8 cellular contexts compared by ENCODE assay signal in the genomic region with DNA sequence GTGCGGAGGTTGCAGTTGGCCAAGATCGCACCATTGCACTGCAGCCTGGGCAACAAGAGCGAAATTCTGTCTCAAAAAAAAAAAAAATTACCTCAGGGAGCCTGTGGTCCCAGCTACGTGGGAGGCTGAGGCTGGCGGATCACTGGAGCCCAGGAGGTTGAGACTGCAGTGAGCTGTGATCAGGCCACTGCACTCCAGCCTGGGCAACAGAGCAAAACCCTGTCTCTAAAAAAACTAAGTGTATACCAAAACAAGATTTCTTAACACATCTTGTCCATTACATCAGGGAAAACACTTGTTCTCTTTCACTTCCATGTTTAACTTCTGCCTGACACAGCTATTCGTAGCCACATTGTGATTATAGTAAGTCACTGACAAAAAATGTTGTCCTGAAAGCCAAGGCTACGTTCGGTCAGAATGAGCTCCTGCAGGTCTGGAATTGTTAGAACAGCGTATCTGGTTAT. TPM values are rescaled to one million over a fixed set of nuclear protein-coding genes. Genes with fewer than 3 reads are reported as not detected.
DNase-seq lines count a peak whose midpoint lies in the region; ATAC-seq and TF ChIP-seq lines count a peak whose summit lies in the region.

No MANE protein-coding gene starts in this region.

- DNase-seq in activated CD4-positive, alpha-beta T cell treated with anti-CD3 and anti-CD28 coated beads for 36 hours = no peak
- DNase-seq in activated CD4-positive, alpha-beta T cell treated with anti-CD3 and anti-CD28 coated beads for 1 hour = no peak
- DNase-seq in foreskin keratinocyte (peak; percentile 83 to 91), activated gamma-delta T cell (lab: John Stamatoyannopoulos, UW) (no peak), dermis blood vessel endothelial cell (no peak), WERI-Rb-1 (no peak)

- no peak overlapping the region for H3K4me3 ChIP-seq in SU-DHL-6 (ENCODE audit: insufficient read depth, low read length, poor library complexity, severe bottlenecking)
- peak overlapping the region in 1 of 2 donors; percentile 84 for H3K4me3 ChIP-seq in stomach smooth muscle (ENCODE audit: low read length in 2 of 2)
- no peak overlapping the region for H3K4me3 ChIP-seq in WERI-Rb-1 (ENCODE audit: low read depth, low read length)

- no peaks in the 10 kb centered on the region for H3K9me2 ChIP-seq in SU-DHL-6 (replicated peaks; ENCODE audit: insufficient read depth, low read length)

- peaks cover 19% of the 10 kb centered on the region for H3F3A ChIP-seq in SU-DHL-6 (ENCODE audit: insufficient read depth)

- POLR2A ChIA-PET in activated CD4-positive, alpha-beta T cell treated with anti-CD3 and anti-CD28 coated beads for 36 hours (lab: Charles Lee) = no interaction called here

- H3K27me3 ChIP-seq in SU-DHL-6 (ENCODE audit: low read length) (no peaks in the 10 kb centered on the region), foreskin keratinocyte (no peaks in the 10 kb centered on the region), stomach smooth muscle (ENCODE audit: control insufficient read depth in 1 of 2, insufficient read depth in 2 of 2, low read length in 2 of 2) (no peaks in the 10 kb centered on the region), WERI-Rb-1 (ENCODE audit: insufficient read depth, low read depth, severe bottlenecking) (no peaks in the 10 kb centered on the region)

- H3K4me1 ChIP-seq in foreskin keratinocyte (peaks cover 28% of the 10 kb centered on the region), stomach smooth muscle (ENCODE audit: control insufficient read depth, insufficient read depth, low read length) (peaks cover 43% of the 10 kb centered on the region)

- TF ChIP-seq CTCF in SU-DHL-6 (IDR thresholded peaks at IDR 0.05; ENCODE audit: insufficient read depth, low read length, poor library complexity, severe bottlenecking) (no peak), foreskin keratinocyte (conservative IDR thresholded peaks at IDR 0.05) (no peak), WERI-Rb-1 (IDR thresholded peaks at IDR 0.05; ENCODE audit: low read depth, low read length) (no peak)

- no peaks in the 10 kb centered on the region for H4K20me1 ChIP-seq in SU-DHL-6 (ENCODE audit: low read depth, low read length)

- H3K27ac ChIP-seq in SU-DHL-6 (ENCODE audit: low read depth, low read length) (peak overlapping the region; percentile 95), foreskin keratinocyte (no peak overlapping the region), stomach smooth muscle (ENCODE audit: low read length) (peak overlapping the region; percentile 98), WERI-Rb-1 (no peak overlapping the region)

- no peak overlapping the region for H2AFZ ChIP-seq in SU-DHL-6 (ENCODE audit: low read depth, low read length, severe bottlenecking)

- peaks cover 12% of the 10 kb centered on the region for H3K36me3 Mint-ChIP-seq in activated CD4-positive, alpha-beta T cell treated with anti-CD3 and anti-CD28 coated beads for 36 hours (ENCODE audit: low read depth)

- H3K79me2 ChIP-seq in SU-DHL-6 (ENCODE audit: insufficient read depth, low read length) = peaks cover 21% of the 10 kb centered on the region

- peak overlapping the region; percentile 88 for H3K27ac Mint-ChIP-seq in activated CD4-positive, alpha-beta T cell treated with anti-CD3 and anti-CD28 coated beads for 36 hours

- peak overlapping the region; percentile 88 for H3K4me2 ChIP-seq in SU-DHL-6 (ENCODE audit: low read depth, low read length, poor library complexity, severe bottlenecking)

- H3K9me3 Mint-ChIP-seq in activated CD4-positive, alpha-beta T cell treated with anti-CD3 and anti-CD28 coated beads for 36 hours (ENCODE audit: low read depth) = no peaks in the 10 kb centered on the region

- CTCF ChIA-PET in activated CD4-positive, alpha-beta T cell treated with anti-CD3 and anti-CD28 coated beads for 36 hours (lab: Charles Lee) = interaction anchor here (0.6 to 1.6 kb wide), 6 partner anchors 12 to 189 kb away, joined by 3 to 6 read pairs (median 4); no protein-coding TSS in a partner anchor

- H3K9me3 ChIP-seq in SU-DHL-6 (ENCODE audit: insufficient read depth, low read length) (no peaks in the 10 kb centered on the region), stomach smooth muscle (ENCODE audit: control insufficient read depth in 2 of 2, low read length in 2 of 2) (no peaks in the 10 kb centered on the region), WERI-Rb-1 (ENCODE audit: severe bottlenecking) (no peaks in the 10 kb centered on the region)

- H3K36me3 ChIP-seq in SU-DHL-6 (ENCODE audit: low read length) (no peaks in the 10 kb centered on the region), stomach smooth muscle (ENCODE audit: control insufficient read depth in 2 of 2, insufficient read depth in 2 of 2, low read length in 2 of 2) (peaks cover 4 to 8% of the 10 kb centered on the region in 2 donors), WERI-Rb-1 (peaks cover 3% of the 10 kb centered on the region)

- H3K4me3 Mint-ChIP-seq in activated CD4-positive, alpha-beta T cell treated with anti-CD3 and anti-CD28 coated beads for 36 hours = peak overlapping the region; percentile 84

- intact Hi-C loops in activated CD4-positive, alpha-beta T cell treated with anti-CD3 and anti-CD28 coated beads for 36 hours (cut with DNase I, micrococcal nuclease) = loop anchor here (2.0 to 5.0 kb wide), 2 partner anchors 45 to 686 kb away; no protein-coding TSS in a partner anchor

- ATAC-seq in activated CD4-positive, alpha-beta T cell treated with anti-CD3 and anti-CD28 coated beads for 36 hours = no peak
- ATAC-seq in foreskin keratinocyte = no peak

- peak overlapping the region; percentile 94 for H3K9ac ChIP-seq in SU-DHL-6 (ENCODE audit: low read length)
- H3K9ac ChIP-seq in stomach smooth muscle (ENCODE audit: low read length in 2 of 2) = peak overlapping the region; percentile 80 to 95

- no peaks in the 10 kb centered on the region for H3K27me3 Mint-ChIP-seq in activated CD4-positive, alpha-beta T cell treated with anti-CD3 and anti-CD28 coated beads for 36 hours

- peaks cover 37% of the 10 kb centered on the region for H3K4me1 Mint-ChIP-seq in activated CD4-positive, alpha-beta T cell treated with anti-CD3 and anti-CD28 coated beads for 36 hours

RNA-seq across cellular contexts. Expression of a gene that starts 1.4 kb away (rescaled TPM):
- 10 to 100 TPM; 11.4 to 11.9 TPM for total RNA-seq in activated CD4-positive, alpha-beta T cell treated with anti-CD3 and anti-CD28 coated beads for 36 hours
- 12.1 and 19.7 TPM in 2 replicates for total RNA-seq in foreskin keratinocyte
- 14.3 and 19.3 TPM in 2 replicates for polyA plus RNA-seq in foreskin keratinocyte
- 10.7 and 12.4 TPM in 2 replicates for total RNA-seq in dermis blood vessel endothelial cell

RNA-seq across cellular contexts. Expression of a gene that starts 2.0 kb away (rescaled TPM):
- 10 to 100 TPM; 47.4 to 56.6 TPM for total RNA-seq in activated CD4-positive, alpha-beta T cell treated with anti-CD3 and anti-CD28 coated beads for 36 hours
- total RNA-seq in foreskin keratinocyte (16.0 and 16.8 TPM in 2 replicates), dermis blood vessel endothelial cell (36.8 and 40.8 TPM in 2 replicates)
- polyA plus RNA-seq in foreskin keratinocyte = 13.5 and 13.6 TPM in 2 replicates

RNA-seq across cellular contexts. Expression of a gene that starts 9.0 kb away (rescaled TPM):
- 10 to 100 TPM in 1 of 2 experiments, 1 to 10 TPM in 1; 8.0 to 10.5 TPM for total RNA-seq in activated CD4-positive, alpha-beta T cell treated with anti-CD3 and anti-CD28 coated beads for 36 hours
- total RNA-seq in foreskin keratinocyte (48.4 and 61.9 TPM in 2 replicates), dermis blood vessel endothelial cell (2.7 and 3.1 TPM in 2 replicates)
- 60.8 and 67.0 TPM in 2 replicates for polyA plus RNA-seq in foreskin keratinocyte

RNA-seq across cellular contexts. Expression of a gene that starts 50.2 kb away (rescaled TPM):
- 100 to 1,000 TPM; 239 to 246 TPM for total RNA-seq in activated CD4-positive, alpha-beta T cell treated with anti-CD3 and anti-CD28 coated beads for 36 hours
- total RNA-seq in foreskin keratinocyte (172 and 177 TPM in 2 replicates), dermis blood vessel endothelial cell (115 and 149 TPM in 2 replicates)
- polyA plus RNA-seq in foreskin keratinocyte = 227 TPM in 2 replicates

RNA-seq across cellular contexts. Expression of a gene that starts 60.0 kb away (rescaled TPM):
- under 1 TPM; 0.30 to 0.47 TPM for total RNA-seq in activated CD4-positive, alpha-beta T cell treated with anti-CD3 and anti-CD28 coated beads for 36 hours
- not detected in 2 replicates for total RNA-seq in foreskin keratinocyte
- polyA plus RNA-seq in foreskin keratinocyte = 0.10 TPM in 1 of 2 replicates, not detected in the other
- total RNA-seq in dermis blood vessel endothelial cell = under 0.01 TPM in 1 of 2 replicates, not detected in the other

Comparison
In these comparisons a context has a peak if more than half of its experiments do, and no peak if none do; other contexts are left out.
1. DNase-seq: peak in foreskin keratinocyte (2 of 2); none in activated CD4-positive, alpha-beta T cell treated with anti-CD3 and anti-CD28 coated beads for 36 hours (single experiment), activated CD4-positive, alpha-beta T cell treated with anti-CD3 and anti-CD28 coated beads for 1 hour (single experiment), activated gamma-delta T cell (single experiment), dermis blood vessel endothelial cell (single experiment) and WERI-Rb-1 (single experiment).
2. H3K27ac ChIP-seq: peak in SU-DHL-6 (single experiment) and stomach smooth muscle (single experiment); none in foreskin keratinocyte (single experiment) and WERI-Rb-1 (single experiment).